ENCODE assay signal across 31 cellular contexts in genomic region chrX:37613898-37614297, GRCh38.
"Had no signal": no experiment of that assay in that cellular context is flagged by ENCODE, and none has a peak within 500 bp of the region (broad histone marks: within the 10 kb centered on the region; RNA-seq: fewer than 3 reads in every experiment).

No MANE protein-coding gene starts in this region.

- H3K27ac ChIP-seq: adrenal gland, body of pancreas, breast epithelium, coronary artery, PC-9, RWPE1, SK-N-MC had no signal

- H2AFZ ChIP-seq: PC-9 had no signal

- H3K4me1 ChIP-seq: adrenal gland, body of pancreas, breast epithelium had no signal

- H3K4me3 ChIP-seq: adrenal gland, body of pancreas, breast epithelium, coronary artery, PC-9, SK-N-MC had no signal

- FAIRE-seq: RCC 7860 had no signal

- H3K27me3 Mint-ChIP-seq: activated CD4-positive, alpha-beta memory T cell treated with anti-CD3 and anti-CD28 coated beads for 36 hours; activated CD4-positive, alpha-beta T cell treated with anti-CD3 and anti-CD28 coated beads for 36 hours; activated CD4-positive, alpha-beta T cell treated with anti-CD3 and anti-CD28 coated beads, Interleukin-2, amount 10 ng/mL, durations not matched to agents 7 days and 5 days had no signal

- H3K4me1 Mint-ChIP-seq: activated CD4-positive, alpha-beta T cell treated with anti-CD3 and anti-CD28 coated beads for 36 hours; activated CD4-positive, alpha-beta T cell treated with anti-CD3 and anti-CD28 coated beads, Interleukin-2, amount 10 ng/mL, durations not matched to agents 7 days and 5 days had no signal

- H3K4me2 ChIP-seq: PC-9 had no signal

- ATAC-seq: activated CD4-positive, alpha-beta T cell treated with anti-CD3 and anti-CD28 coated beads for 36 hours; activated CD4-positive, CD25-positive, alpha-beta regulatory T cell treated with anti-CD3 and anti-CD28 coated beads, Interleukin-2, amount 50 U/mL, for 24 hours; activated naive CD4-positive, alpha-beta T cell treated with anti-CD3 and anti-CD28 coated beads, Interleukin-2, amount 50 U/mL, for 72 hours; activated T-cell treated with anti-CD3 and anti-CD28 coated beads, Interleukin-2, amount 50 U/mL, for 4 hours; body of pancreas; Right ventricle myocardium inferior had no signal

- H3K27ac Mint-ChIP-seq: activated CD4-positive, alpha-beta memory T cell treated with anti-CD3 and anti-CD28 coated beads for 36 hours; activated CD4-positive, alpha-beta T cell treated with anti-CD3 and anti-CD28 coated beads for 36 hours; activated CD4-positive, alpha-beta T cell treated with anti-CD3 and anti-CD28 coated beads, Interleukin-2, amount 10 ng/mL, durations not matched to agents 7 days and 5 days; activated naive CD4-positive, alpha-beta T cell treated with anti-CD3 and anti-CD28 coated beads for 36 hours; activated naive CD4-positive, alpha-beta T cell treated with anti-CD3 and anti-CD28 coated beads, Interleukin-2, amount 50 U/mL, for 72 hours; activated T-helper 1 cell treated with anti-CD3 and anti-CD28 coated beads, Interleukin-12 subunit alpha, Interleukin-12 subunit beta, Interleukin-2, Interleukin-4 antibody, amounts not matched to agents 30 ng/mL and 10 ng/mL and 1 ng/mL, durations not matched to agents 14 hours and 24 hours and 36 hours had no signal

- H3K36me3 Mint-ChIP-seq: activated CD4-positive, alpha-beta memory T cell treated with anti-CD3 and anti-CD28 coated beads for 36 hours; activated naive CD4-positive, alpha-beta T cell treated with anti-CD3 and anti-CD28 coated beads, Interleukin-2, amount 50 U/mL, for 72 hours had no signal

- H3K36me3 ChIP-seq: adrenal gland, breast epithelium had no signal

- H3K9me3 Mint-ChIP-seq: activated CD4-positive, alpha-beta memory T cell treated with anti-CD3 and anti-CD28 coated beads for 36 hours; activated CD4-positive, alpha-beta T cell treated with anti-CD3 and anti-CD28 coated beads, Interleukin-2, amount 10 ng/mL, durations not matched to agents 7 days and 5 days; activated naive CD4-positive, alpha-beta T cell treated with anti-CD3 and anti-CD28 coated beads for 36 hours; activated naive CD4-positive, alpha-beta T cell treated with anti-CD3 and anti-CD28 coated beads, Interleukin-2, amount 50 U/mL, for 72 hours; activated T-cell treated with anti-CD3 and anti-CD28 coated beads, Interleukin-2, amount 50 U/mL, for 4 hours; activated T-helper 1 cell treated with anti-CD3 and anti-CD28 coated beads, Interleukin-12 subunit alpha, Interleukin-12 subunit beta, Interleukin-2, Interleukin-4 antibody, amounts not matched to agents 30 ng/mL and 10 ng/mL and 1 ng/mL, durations not matched to agents 14 hours and 24 hours and 36 hours had no signal

- H3K4me3 Mint-ChIP-seq: activated CD4-positive, alpha-beta memory T cell treated with anti-CD3 and anti-CD28 coated beads for 36 hours; activated CD4-positive, alpha-beta T cell treated with anti-CD3 and anti-CD28 coated beads for 36 hours; activated CD4-positive, alpha-beta T cell treated with anti-CD3 and anti-CD28 coated beads, Interleukin-2, amount 10 ng/mL, durations not matched to agents 7 days and 5 days; activated naive CD4-positive, alpha-beta T cell treated with anti-CD3 and anti-CD28 coated beads for 36 hours; activated T-cell treated with anti-CD3 and anti-CD28 coated beads, Interleukin-2, amount 50 U/mL, for 4 hours; activated T-helper 1 cell treated with anti-CD3 and anti-CD28 coated beads, Interleukin-12 subunit alpha, Interleukin-12 subunit beta, Interleukin-2, Interleukin-4 antibody, amounts not matched to agents 30 ng/mL and 10 ng/mL and 1 ng/mL, durations not matched to agents 14 hours and 24 hours and 36 hours had no signal

- H3K27me3 ChIP-seq: body of pancreas had no signal

- H3K9me3 ChIP-seq: adrenal gland, body of pancreas, breast epithelium had no signal

- DNase-seq: activated CD4-positive, alpha-beta memory T cell treated with anti-CD3 and anti-CD28 coated beads for 36 hours; activated CD4-positive, alpha-beta T cell treated with anti-CD3 and anti-CD28 coated beads for 36 hours; activated CD4-positive, alpha-beta T cell treated with anti-CD3 and anti-CD28 coated beads, Interleukin-2, amount 10 ng/mL, durations not matched to agents 7 days and 5 days; activated CD8-positive, alpha-beta memory T cell treated with anti-CD3 and anti-CD28 coated beads, Interleukin-2, amount 50 U/mL, for 4 hours; activated gamma-delta T cell treated with Interleukin-2 at 50 U/mL for 16 hours; activated naive CD4-positive, alpha-beta T cell treated with anti-CD3 and anti-CD28 coated beads for 36 hours; activated T-cell treated with anti-CD3 and anti-CD28 coated beads for 4 hours; activated T-cell treated with anti-CD3 and anti-CD28 coated beads, Interleukin-2, amount 50 U/mL, for 4 hours; adrenal gland; body of pancreas; KG1; MM.1S; NCI-H1048; NCI-H1105 treated with DMSO at 0.1 percent for 48 hours; NCI-H1436; NCI-H1694; NCI-H2029; NCI-H345; NCI-H524 treated with DMSO at 0.1 percent for 48 hours; NK-92 treated with Interleukin-12 subunit alpha and Interleukin-12 subunit beta, amount 100 ng/mL, for 24 hours; PC-9; T1000 had no signal
